22 cellular contexts compared by ENCODE assay signal in the genomic region with DNA sequence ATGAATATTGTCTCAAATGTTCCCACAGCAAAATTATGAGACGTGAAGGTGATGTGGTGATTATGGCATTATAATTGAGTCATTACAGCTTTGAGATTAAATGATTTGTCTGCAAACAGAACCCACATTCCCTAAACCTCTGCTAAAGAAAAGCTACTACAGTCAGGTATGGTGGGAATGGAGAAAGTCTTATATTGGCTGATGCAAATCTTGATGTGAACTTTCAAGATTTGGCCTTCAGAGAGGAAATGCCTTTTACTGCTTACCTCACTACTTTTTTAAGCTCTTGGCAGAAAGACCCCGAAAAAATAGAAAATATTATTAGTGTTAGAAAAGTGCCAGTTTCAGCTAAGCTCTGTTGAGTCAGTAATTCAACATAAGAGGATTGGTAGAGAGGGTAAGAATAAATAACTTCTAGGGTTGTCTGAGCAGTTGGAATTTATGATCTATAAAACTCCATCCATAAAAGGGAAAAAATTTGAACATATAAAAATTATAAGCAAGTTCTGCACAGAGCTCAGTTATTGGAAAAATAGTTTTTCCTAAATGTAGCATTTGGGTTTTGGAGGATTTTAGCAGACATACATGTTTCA. TPM values are rescaled to one million over a fixed set of nuclear protein-coding genes. Genes with fewer than 3 reads are reported as not detected.
"Had no signal": no experiment of that assay in that cellular context is flagged by ENCODE, and none has a peak within 500 bp of the region (broad histone marks: within the 10 kb centered on the region; RNA-seq: fewer than 3 reads in every experiment).

No MANE protein-coding gene starts in this region.

- H3K27ac ChIP-seq: RWPE1 had no signal

- DNase-seq: KBM-7, MV-4-11, NCI-H1048, NCI-H1105 treated with DMSO at 0.1 percent for 48 hours, NCI-H1417 treated with DMSO at 0.1 percent for 48 hours, NCI-H146, NCI-H1694 treated with DMSO at 0.1 percent for 48 hours, NCI-H1930, NCI-H2081, NCI-H2107, NCI-H2171, NCI-H226, NCI-H446, NCI-H510A, NCI-H524 treated with DMSO at 0.1 percent for 48 hours, NCI-H69, NCI-H774, SHP77 had no signal

- ATAC-seq: Panc1, SK-N-SH treated with all-trans-retinoic acid at 6 μM for 48 hours had no signal

RNA-seq across cellular contexts. Expression of gene RGS5, which starts 47.8 kb away (rescaled TPM):
- total RNA-seq: HT-29 had no signal
